ENCODE assay signal across 1 cellular context in genomic region chr5:103119765-103120606, GRCh38.
TF ChIP-seq lines count a peak whose summit lies in the region.

GIN1 (minus strand) TSS chr5:103120138; CDS start chr5:103108707, 11,431 bp downstream.
PPIP5K2 (plus strand) TSS chr5:103120301; CDS start chr5:103129590, 9,289 bp downstream.

TF ChIP-seq in GM23338, 12 proteins besides CTCF, POLR2A, EP300 and RAD21:
- TF ChIP-seq POLR2AphosphoS5 (IDR thresholded peaks at IDR 0.05; ENCODE audit: low read depth), result peak; percentile 76
- no peak for TF ChIP-seq STAT1 (IDR thresholded peaks at IDR 0.05; ENCODE audit: unreplicated experiment)
- TF ChIP-seq ETS1 (IDR thresholded peaks at IDR 0.05), result peak; percentile 80
- no peak for TF ChIP-seq EZH2 (IDR thresholded peaks at IDR 0.05; ENCODE audit: low read depth, unreplicated experiment)
- peak; percentile 81 for TF ChIP-seq CREB1 (CRISPR knock-in tag; IDR thresholded peaks at IDR 0.05; ENCODE audit: low read depth)
TF ChIP-seq in GM23338: peak in this region for 3.
